Comparison of ENCODE assay signal across 1 cellular context in genomic region chr16:57510016-57510871, GRCh38.
TF ChIP-seq lines count a peak whose summit lies in the region.

No MANE protein-coding gene starts in this region.

TF ChIP-seq in IMR-90, 13 proteins besides CTCF, POLR2A, EP300 and RAD21:
- TF ChIP-seq MXI1 (IDR thresholded peaks at IDR 0.05; ENCODE audit: borderline replicate concordance, low read depth, low read length), result no peak
- TF ChIP-seq, protein P1, sequence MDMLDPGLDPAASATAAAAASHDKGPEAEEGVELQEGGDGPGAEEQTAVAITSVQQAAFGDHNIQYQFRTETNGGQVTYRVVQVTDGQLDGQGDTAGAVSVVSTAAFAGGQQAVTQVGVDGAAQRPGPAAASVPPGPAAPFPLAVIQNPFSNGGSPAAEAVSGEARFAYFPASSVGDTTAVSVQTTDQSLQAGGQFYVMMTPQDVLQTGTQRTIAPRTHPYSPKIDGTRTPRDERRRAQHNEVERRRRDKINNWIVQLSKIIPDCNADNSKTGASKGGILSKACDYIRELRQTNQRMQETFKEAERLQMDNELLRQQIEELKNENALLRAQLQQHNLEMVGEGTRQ (IDR thresholded peaks at IDR 0.05; ENCODE audit: low read depth, low read length), result no peak
- TF ChIP-seq NFE2L2 (IDR thresholded peaks at IDR 0.05; ENCODE audit: low read depth, low read length), result no peak
- TF ChIP-seq CEBPB (IDR thresholded peaks at IDR 0.05; ENCODE audit: low read depth, low read length), result no peak
- TF ChIP-seq CHD1 (IDR thresholded peaks at IDR 0.05; ENCODE audit: low read depth, low read length), result no peak
- no peak for TF ChIP-seq MAFK (IDR thresholded peaks at IDR 0.05; ENCODE audit: low read depth, low read length)
- TF ChIP-seq MAZ (IDR thresholded peaks at IDR 0.05; ENCODE audit: borderline replicate concordance, low read depth, low read length), result no peak
- TF ChIP-seq, protein P2, sequence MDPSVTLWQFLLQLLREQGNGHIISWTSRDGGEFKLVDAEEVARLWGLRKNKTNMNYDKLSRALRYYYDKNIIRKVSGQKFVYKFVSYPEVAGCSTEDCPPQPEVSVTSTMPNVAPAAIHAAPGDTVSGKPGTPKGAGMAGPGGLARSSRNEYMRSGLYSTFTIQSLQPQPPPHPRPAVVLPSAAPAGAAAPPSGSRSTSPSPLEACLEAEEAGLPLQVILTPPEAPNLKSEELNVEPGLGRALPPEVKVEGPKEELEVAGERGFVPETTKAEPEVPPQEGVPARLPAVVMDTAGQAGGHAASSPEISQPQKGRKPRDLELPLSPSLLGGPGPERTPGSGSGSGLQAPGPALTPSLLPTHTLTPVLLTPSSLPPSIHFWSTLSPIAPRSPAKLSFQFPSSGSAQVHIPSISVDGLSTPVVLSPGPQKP (IDR thresholded peaks at IDR 0.05; ENCODE audit: borderline replicate concordance, low read depth, low read length), result no peak
- TF ChIP-seq RFX5 (IDR thresholded peaks at IDR 0.05; ENCODE audit: low read depth, low read length), result no peak
- no peak for TF ChIP-seq FOS (IDR thresholded peaks at IDR 0.05; ENCODE audit: low read depth, low read length)
- TF ChIP-seq SMC3 (IDR thresholded peaks at IDR 0.05; ENCODE audit: low read depth, low read length), result no peak
- no peak for TF ChIP-seq BHLHE40 (IDR thresholded peaks at IDR 0.05; ENCODE audit: low read depth, low read length)
- TF ChIP-seq RCOR1 (IDR thresholded peaks at IDR 0.05; ENCODE audit: insufficient replicate concordance, low read length), result no peak
TF ChIP-seq in IMR-90: peak in this region for 0.
